In genomic region chr13:48437381-48437780, GRCh38 we compare ENCODE assay signal across 12 cellular contexts. TPM values are rescaled to one million over a fixed set of nuclear protein-coding genes. Genes with fewer than 3 reads are reported as not detected.
DNase-seq lines count a peak whose midpoint lies in the region; ATAC-seq, FAIRE-seq and TF ChIP-seq lines count a peak whose summit lies in the region.
"Had no signal": no experiment of that assay in that cellular context is flagged by ENCODE, and none has a peak within 500 bp of the region (broad histone marks: within the 10 kb centered on the region; RNA-seq: fewer than 3 reads in every experiment).

No MANE protein-coding gene starts in this region.

- H3K4me1 ChIP-seq in esophagus muscularis mucosa (peaks cover 14 to 22% (median 16%) of the 10 kb centered on the region in 4 donors), upper lobe of right lung (peaks cover 21% of the 10 kb centered on the region)

- DNase-seq in NCI-H2171 treated with DMSO at 0.1 percent for 48 hours (lab: John Stamatoyannopoulos, UW) (peak; percentile 22), NCI-H2171 (lab: John Stamatoyannopoulos, UW) (no peak), esophagus muscularis mucosa (ENCODE audit: extremely low spot score) (no peak), medulla oblongata (ENCODE audit: extremely low spot score) (peak; percentile 75), upper lobe of right lung (no peak), COLO829 (ENCODE audit: low spot score) (no peak), HTR-8/SVneo (ENCODE audit: insufficient read length, low spot score) (no peak)
- DNase-seq: activated naive CD8-positive, alpha-beta T cell treated with anti-CD3 and anti-CD28 coated beads, Interleukin-2, amount 10 ng/mL, durations not matched to agents 7 days and 5 days; PC-9 had no signal

- H3K27me3 ChIP-seq in esophagus muscularis mucosa (no peaks in the 10 kb centered on the region), upper lobe of right lung (no peaks in the 10 kb centered on the region)

- intact Hi-C loops in esophagus muscularis mucosa (cut with DNase I): no loop called here
- intact Hi-C loops in upper lobe of right lung (cut with DNase I): no loop called here

- no peak overlapping the region for H3K4me3 ChIP-seq in esophagus muscularis mucosa
- H3K4me3 ChIP-seq in upper lobe of right lung: no peak overlapping the region
- H3K4me3 ChIP-seq: PC-9 had no signal

- peak overlapping the region in 3 of 4 donors; percentile 26 to 38 (median 30) for H3K27ac ChIP-seq in esophagus muscularis mucosa (replicated peaks in 1 of 4)
- peak overlapping the region; percentile 34 for H3K27ac ChIP-seq in upper lobe of right lung
- H3K27ac ChIP-seq: PC-9 had no signal

- ATAC-seq in upper lobe of right lung (peak; percentile 57), HG03280 (IDR thresholded peaks at IDR 0.05; ENCODE audit: unreplicated experiment) (no peak)
- ATAC-seq: activated CD4-positive, CD25-positive, alpha-beta regulatory T cell treated with anti-CD3 and anti-CD28 coated beads, Interleukin-2, amount 50 U/mL, for 24 hours had no signal

- TF ChIP-seq EP300 in esophagus muscularis mucosa (IDR thresholded peaks at IDR 0.05): no peak

- H3K9me3 ChIP-seq in esophagus muscularis mucosa: no peaks in the 10 kb centered on the region
- H3K9me3 ChIP-seq in upper lobe of right lung: no peaks in the 10 kb centered on the region

- 24% methylated on average over 3 of the region's 3 CpGs for WGBS in esophagus muscularis mucosa

- no peak for FAIRE-seq in HTR-8/SVneo (lab: Jason Lieb, UNC)
- FAIRE-seq: A204.1 had no signal

- no peak for TF ChIP-seq CTCF in esophagus muscularis mucosa (IDR thresholded peaks at IDR 0.05)
- no peak for TF ChIP-seq CTCF in upper lobe of right lung (IDR thresholded peaks at IDR 0.05)

- H3K36me3 ChIP-seq in esophagus muscularis mucosa (no peaks in the 10 kb centered on the region), upper lobe of right lung (no peaks in the 10 kb centered on the region)

- TF ChIP-seq POLR2A in esophagus muscularis mucosa (IDR thresholded peaks at IDR 0.05; ENCODE audit: low read depth): no peak

RNA-seq across cellular contexts. Expression of gene LPAR6, which starts 24.5 kb away (rescaled TPM):
- 10 to 100 TPM in 1 of 4 donors, 1 to 10 TPM in 3; 7.8 to 14.2 (median 8.8) TPM for total RNA-seq in esophagus muscularis mucosa
- total RNA-seq in upper lobe of right lung: 30.9 TPM

Comparison
In these comparisons a context has a peak if more than half of its experiments do, and no peak if none do; other contexts are left out.
1. DNase-seq: peak in NCI-H2171 treated with DMSO at 0.1 percent for 48 hours (single experiment) and medulla oblongata (single experiment); none in NCI-H2171 (single experiment), esophagus muscularis mucosa (single experiment), upper lobe of right lung (single experiment), COLO829 (single experiment) and HTR-8/SVneo (single experiment).